In genomic region chr1:219269171-219269570, GRCh38 we compare ENCODE assay signal across 17 cellular contexts.
DNase-seq lines count a peak whose midpoint lies in the region; ATAC-seq, FAIRE-seq and TF ChIP-seq lines count a peak whose summit lies in the region.
"Had no signal": no experiment of that assay in that cellular context is flagged by ENCODE, and none has a peak within 500 bp of the region (broad histone marks: within the 10 kb centered on the region; RNA-seq: fewer than 3 reads in every experiment).

No MANE protein-coding gene starts in this region.

- DNase-seq in PC-3 (no peak), endothelial cell of umbilical vein (ENCODE audit: low read depth, low spot score) (peak; percentile 6), HCEC 1CT (no peak), aorta (no peak), D341Med (ENCODE audit: low spot score) (no peak), iPS-NIHi7 (ENCODE audit: extremely low spot score) (no peak)
- DNase-seq: C1 segment of cervical spinal cord; Calu3; CD4-positive, alpha-beta T cell; DMS79 had no signal

- ATAC-seq in PC-3: peak; percentile 16; the same call in 1 of the 2 replicates
- no peak for ATAC-seq in aorta (ENCODE audit: low FRiP score)
- ATAC-seq: GM12878, HCT116 had no signal

- peaks cover 26% of the 10 kb centered on the region for H3K4me1 ChIP-seq in PC-3 (ENCODE audit: insufficient read depth, low read length)
- H3K4me1 ChIP-seq in endothelial cell of umbilical vein (ENCODE audit: control insufficient read depth, extremely low read depth, insufficient read depth, low read length): peaks cover 10% of the 10 kb centered on the region
- peaks cover 0 to 3% of the 10 kb centered on the region in 2 donors for H3K4me1 ChIP-seq in aorta (ENCODE audit: control insufficient read depth in 1 of 2, insufficient read depth in 2 of 2, low read length in 2 of 2)

- CTCF ChIA-PET in PC-3 (lab: Charles Lee): no interaction called here
- CTCF ChIA-PET in endothelial cell of umbilical vein (lab: Charles Lee): no interaction called here

- TF ChIP-seq CTCF in PC-3 (conservative IDR thresholded peaks at IDR 0.05; ENCODE audit: low read depth, low read length) (no peak), endothelial cell of umbilical vein (IDR thresholded peaks at IDR 0.05; ENCODE audit: extremely low read depth in 1 of 2, insufficient read depth in 1 of 2, low read depth in 1 of 2, low read length in 2 of 2) (no peak), nephron (IDR thresholded peaks at IDR 0.05; ENCODE audit: unreplicated experiment in 3 of 3) (no peak)

- BruUV-seq in PC-3 (replicated peaks; lab: Mats Ljungman, UMichigan) (no TSS peak), endothelial cell of umbilical vein (replicated peaks; lab: Mats Ljungman, UMichigan) (no TSS peak)

- H3K27ac ChIP-seq in PC-3 (ENCODE audit: low read length) (no peak overlapping the region), endothelial cell of umbilical vein (ENCODE audit: insufficient read depth, low read depth, low read length) (no peak overlapping the region), aorta (ENCODE audit: low read depth in 1 of 2, low read length in 2 of 2) (no peak overlapping the region)
- H3K27ac ChIP-seq: HL-60 had no signal

- no peaks in the 10 kb centered on the region for H3K36me3 ChIP-seq in PC-3 (ENCODE audit: low read depth, low read length)
- no peaks in the 10 kb centered on the region for H3K36me3 ChIP-seq in endothelial cell of umbilical vein (ENCODE audit: control insufficient read depth in 2 of 2, extremely low read depth in 1 of 2, insufficient read depth in 2 of 2, low read length in 2 of 2)
- H3K36me3 ChIP-seq in aorta (ENCODE audit: control insufficient read depth in 1 of 2, insufficient read depth in 2 of 2, low read length in 1 of 2): no peaks in the 10 kb centered on the region

- H3K27me3 ChIP-seq in PC-3 (ENCODE audit: low read length) (no peaks in the 10 kb centered on the region), endothelial cell of umbilical vein (ENCODE audit: control insufficient read depth in 2 of 2, insufficient read depth in 2 of 2, low read length in 2 of 2) (no peaks in the 10 kb centered on the region), aorta (ENCODE audit: control insufficient read depth in 1 of 2, insufficient read depth in 2 of 2, low read length in 1 of 2) (no peaks in the 10 kb centered on the region)

- POLR2A ChIA-PET in PC-3 (lab: Charles Lee; ENCODE audit: unreplicated experiment): interaction anchor here (0.5 to 0.7 kb wide), 2 partner anchors 60 to 148 kb away, joined by 3 to 4 read pairs; no protein-coding TSS in a partner anchor
- POLR2A ChIA-PET in endothelial cell of umbilical vein (lab: Charles Lee): no interaction called here

- no peak overlapping the region for H3K4me2 ChIP-seq in PC-3 (ENCODE audit: low read length)
- no peak overlapping the region for H3K4me2 ChIP-seq in endothelial cell of umbilical vein (ENCODE audit: insufficient read depth, low read length)

- peaks cover 5% of the 10 kb centered on the region for H3K36me3 Mint-ChIP-seq in nephron (ENCODE audit: low read depth)

- H2AFZ ChIP-seq in PC-3 (ENCODE audit: low read length): no peak overlapping the region
- H2AFZ ChIP-seq in endothelial cell of umbilical vein (ENCODE audit: low read depth, low read length): no peak overlapping the region

- no peak for TF ChIP-seq POLR2A in endothelial cell of umbilical vein (IDR thresholded peaks at IDR 0.05; ENCODE audit: low read depth, low read length)

- peaks cover 22% of the 10 kb centered on the region for H3K4me1 Mint-ChIP-seq in nephron
- H3K4me1 Mint-ChIP-seq: B cell had no signal

- no peaks in the 10 kb centered on the region for H4K20me1 ChIP-seq in PC-3 (ENCODE audit: low read length)
- no peaks in the 10 kb centered on the region for H4K20me1 ChIP-seq in endothelial cell of umbilical vein (replicated peaks; ENCODE audit: control insufficient read depth, extremely low read depth, insufficient read depth, low read length)

- dilution Hi-C loops in endothelial cell of umbilical vein (cut with MboI; ENCODE audit: extremely low pct_ligation_motif_present, low sequenced_read_pairs): no loop called here

- no peaks in the 10 kb centered on the region for H3K9me3 Mint-ChIP-seq in nephron
- H3K9me3 Mint-ChIP-seq: CD4-positive, alpha-beta T cell had no signal

- FAIRE-seq in endothelial cell of umbilical vein (lab: Jason Lieb, UNC): no peak
- FAIRE-seq: A204.1, GM12878, GM18507 had no signal

- H3K27me3 Mint-ChIP-seq in nephron (ENCODE audit: low read depth): no peaks in the 10 kb centered on the region
- H3K27me3 Mint-ChIP-seq: B cell; CD4-positive, alpha-beta T cell had no signal

- H3K4me3 ChIP-seq in PC-3 (ENCODE audit: low read length) (no peak overlapping the region), endothelial cell of umbilical vein (replicated peaks in 1 of 3; ENCODE audit: insufficient read depth in 1 of 3, low read depth in 1 of 3, low read length in 3 of 3) (no peak overlapping the region), aorta (ENCODE audit: low read length in 2 of 2) (no peak overlapping the region)
- H3K4me3 ChIP-seq: GM12878 had no signal

- H3K9me3 ChIP-seq in PC-3 (ENCODE audit: low read length) (no peaks in the 10 kb centered on the region), endothelial cell of umbilical vein (replicated peaks; ENCODE audit: control insufficient read depth, insufficient read depth, low read length) (no peaks in the 10 kb centered on the region), aorta (ENCODE audit: control insufficient read depth, low read length) (no peaks in the 10 kb centered on the region)

- H3K9ac ChIP-seq in PC-3 (ENCODE audit: low read length) (no peak overlapping the region), endothelial cell of umbilical vein (replicated peaks; ENCODE audit: extremely low read depth, insufficient read depth, low read length) (no peak overlapping the region)

- no peaks in the 10 kb centered on the region for H3K79me2 ChIP-seq in PC-3 (ENCODE audit: low read length)
- no peaks in the 10 kb centered on the region for H3K79me2 ChIP-seq in endothelial cell of umbilical vein (ENCODE audit: control insufficient read depth, insufficient read depth, low read length)

- peak overlapping the region; percentile 54 to 70 (median 65) for H3K27ac Mint-ChIP-seq in nephron
- H3K27ac Mint-ChIP-seq: B cell; CD4-positive, alpha-beta T cell had no signal

- no peaks in the 10 kb centered on the region for H3F3A ChIP-seq in PC-3 (ENCODE audit: low read length, unreplicated experiment)

- H3K4me3 Mint-ChIP-seq in nephron: no peak overlapping the region
- H3K4me3 Mint-ChIP-seq: B cell; CD4-positive, alpha-beta T cell had no signal

- intact Hi-C loops in PC-3 (cut with micrococcal nuclease) (no loop called here), endothelial cell of umbilical vein (cut with micrococcal nuclease) (no loop called here), aorta (cut with DNase I) (no loop called here)

- no peaks in the 10 kb centered on the region for H3K9me2 ChIP-seq in PC-3 (replicated peaks; ENCODE audit: low read length)

- no peaks in the 10 kb centered on the region for H3K9me1 ChIP-seq in endothelial cell of umbilical vein (replicated peaks; ENCODE audit: control insufficient read depth, extremely low read depth, insufficient read depth, low read length)

TF ChIP-seq in endothelial cell of umbilical vein, 7 proteins besides CTCF, POLR2A, EP300 and RAD21:
- TF ChIP-seq EZH2 (IDR thresholded peaks at IDR 0.05; ENCODE audit: borderline replicate concordance, low read depth, low read length, severe bottlenecking): no peak
